29 cellular contexts compared by ENCODE assay signal in the genomic region with DNA sequence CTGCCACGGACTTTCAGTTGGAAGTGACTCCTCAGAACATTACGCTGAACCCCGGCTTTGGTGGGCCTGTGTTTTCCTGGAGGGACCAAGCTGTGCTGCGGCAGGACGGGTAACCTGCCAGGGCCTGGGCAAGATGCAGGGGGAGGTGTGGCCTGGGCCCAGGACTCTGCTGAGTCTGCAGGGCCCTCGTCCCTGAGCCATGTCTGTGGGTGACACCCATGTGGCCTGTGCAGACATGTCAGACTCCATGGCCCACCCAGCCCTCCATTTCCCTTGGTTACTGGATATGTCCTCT. TPM values are rescaled to one million over a fixed set of nuclear protein-coding genes. Genes with fewer than 3 reads are reported as not detected.
DNase-seq lines count a peak whose midpoint lies in the region; ATAC-seq, FAIRE-seq and TF ChIP-seq lines count a peak whose summit lies in the region.
"Had no signal": no experiment of that assay in that cellular context is flagged by ENCODE, and none has a peak within 500 bp of the region (broad histone marks: within the 10 kb centered on the region; RNA-seq: fewer than 3 reads in every experiment).

No MANE protein-coding gene starts in this region.

- no peak overlapping the region for H3K4me3 Mint-ChIP-seq in natural killer cell treated with Interleukin-12 subunit alpha and Interleukin-12 subunit beta and Interleukin-15 and Interleukin-18, amount 100 ng/mL, for 72 hours
- no peak overlapping the region for H3K4me3 Mint-ChIP-seq in natural killer cell
- H3K4me3 Mint-ChIP-seq: CD4-positive, alpha-beta memory T cell had no signal

- H2AK5ac ChIP-seq in neuronal stem cell (ENCODE audit: low read depth, low read length) = no peak overlapping the region

- FAIRE-seq in HepG2 (lab: Jason Lieb, UNC) = no peak
- FAIRE-seq: GM12878, RCC 7860 had no signal

- no peak overlapping the region for H3K23ac ChIP-seq in neuronal stem cell (ENCODE audit: low read depth, low read length, poor library complexity)

- no peaks in the 10 kb centered on the region for H3K79me2 ChIP-seq in HepG2 (ENCODE audit: insufficient read depth, low read length)

- H3K9ac ChIP-seq in HepG2 (ENCODE audit: insufficient read depth, low read depth, low read length) = no peak overlapping the region
- peak overlapping the region; percentile 9 for H3K9ac ChIP-seq in neuronal stem cell (ENCODE audit: low read depth, low read length, poor library complexity)
- H3K9ac ChIP-seq: SK-N-SH had no signal

- H3K79me1 ChIP-seq in neuronal stem cell (ENCODE audit: low read depth, low read length) = no peaks in the 10 kb centered on the region

- H2BK120ac ChIP-seq in neuronal stem cell (ENCODE audit: low read depth, low read length) = no peak overlapping the region

- no peaks in the 10 kb centered on the region for H3K27me3 ChIP-seq in HepG2 (ENCODE audit: control insufficient read depth in 1 of 2, insufficient read depth in 2 of 2, low read length in 2 of 2)
- peaks cover 0 to 14% (median 0%) of the 10 kb centered on the region in 3 experiments for H3K27me3 ChIP-seq in neuronal stem cell (ENCODE audit: control insufficient read depth in 3 of 3, insufficient read depth in 3 of 3, low read depth in 1 of 3, low read length in 3 of 3)

- H3K4me2 ChIP-seq in HepG2 (ENCODE audit: low read depth, low read length) (0 out of 2 replicates have a peak overlapping the region, but pooled peaks have one; percentile 30), neuronal stem cell (ENCODE audit: insufficient read depth, low read length, poor library complexity, severe bottlenecking) (no peak overlapping the region)
- H3K4me2 ChIP-seq: SK-N-SH had no signal

- no peak overlapping the region for H3K4me3 ChIP-seq in HepG2 (replicated peaks in 1 of 3; ENCODE audit: insufficient read depth in 1 of 3, low read depth in 2 of 3, low read length in 3 of 3)
- H3K4me3 ChIP-seq in neuronal stem cell (ENCODE audit: low read length in 2 of 2) = no peak overlapping the region
- H3K4me3 ChIP-seq: GM12878 had no signal

- H3K4ac ChIP-seq in neuronal stem cell (ENCODE audit: low read length) = no peak overlapping the region

- peak; percentile 34 for DNase-seq in natural killer cell treated with Interleukin-12 subunit alpha and Interleukin-12 subunit beta and Interleukin-15 and Interleukin-18, amount 100 ng/mL, for 72 hours (ENCODE audit: low spot score)
- DNase-seq in natural killer cell = no peak
- no peak for DNase-seq in HepG2 (ENCODE audit: low spot score)
- DNase-seq in neuronal stem cell (ENCODE audit: low spot score) = no peak
- DNase-seq in ACHN = no peak
- no peak for DNase-seq in activated T-cell treated with anti-CD3 and anti-CD28 coated beads, Interleukin-2, amount 50 U/mL, for 48 hours
- DNase-seq: C1 segment of cervical spinal cord; CD4-positive, alpha-beta memory T cell; COR-L47; DMS53; EL; GDM1; NCI-H1048; NCI-H1417 treated with DMSO at 0.1 percent for 48 hours; NCI-H1694 treated with DMSO at 0.1 percent for 48 hours; NCI-H2081 treated with DMSO at 0.1 percent for 48 hours; NCI-H2171; NCI-H226; NCI-H510A treated with DMSO at 0.1 percent for 48 hours; NCI-H748 treated with DMSO at 0.1 percent for 48 hours; SK-N-SH had no signal

- H3K9me3 ChIP-seq in HepG2 (ENCODE audit: low read length) (no peaks in the 10 kb centered on the region), neuronal stem cell (replicated peaks in 1 of 2; ENCODE audit: control insufficient read depth in 2 of 2, insufficient read depth in 1 of 2, low read depth in 1 of 2, low read length in 2 of 2) (no peaks in the 10 kb centered on the region)
- H3K9me3 ChIP-seq: SK-N-SH had no signal

- no peaks in the 10 kb centered on the region for H3K36me3 Mint-ChIP-seq in natural killer cell treated with Interleukin-12 subunit alpha and Interleukin-12 subunit beta and Interleukin-15 and Interleukin-18, amount 100 ng/mL, for 72 hours
- no peaks in the 10 kb centered on the region for H3K36me3 Mint-ChIP-seq in natural killer cell
- H3K36me3 Mint-ChIP-seq: CD4-positive, alpha-beta memory T cell had no signal

- H3K4me1 Mint-ChIP-seq in natural killer cell treated with Interleukin-12 subunit alpha and Interleukin-12 subunit beta and Interleukin-15 and Interleukin-18, amount 100 ng/mL, for 72 hours (ENCODE audit: low read depth in 2 of 2) = no peaks in the 10 kb centered on the region
- H3K4me1 Mint-ChIP-seq in natural killer cell = no peaks in the 10 kb centered on the region
- H3K4me1 Mint-ChIP-seq: CD4-positive, alpha-beta memory T cell had no signal

- no peaks in the 10 kb centered on the region for H3K9me3 Mint-ChIP-seq in natural killer cell treated with Interleukin-12 subunit alpha and Interleukin-12 subunit beta and Interleukin-15 and Interleukin-18, amount 100 ng/mL, for 72 hours
- H3K9me3 Mint-ChIP-seq in natural killer cell = no peaks in the 10 kb centered on the region

- in situ Hi-C loops in HepG2 (cut with HindIII; ENCODE audit: extremely low pct_ligation_motif_present, low pct_unique_long_range_greater_than_20kb) (no loop called here), ACHN (cut with HindIII; ENCODE audit: low pct_ligation_motif_present, low pct_unique_long_range_greater_than_20kb, low sequenced_read_pairs) (no loop called here)

- H2BK15ac ChIP-seq in neuronal stem cell (ENCODE audit: low read length) = no peak overlapping the region

- WGBS in HepG2 (ENCODE audit: low lambda C conversion rate) = 100% methylated on average over 2 of the region's 6 CpGs
- no CpG with 5 or more reads among the region's 6 CpGs for WGBS in neuronal stem cell (ENCODE audit: extremely low coverage in 2 of 2, insufficient read length in 2 of 2, insufficient replicate concordance in 1 of 2), 2 donors

- H4K20me1 ChIP-seq in HepG2 (ENCODE audit: insufficient read depth, low read length) = no peaks in the 10 kb centered on the region

- H2BK5ac ChIP-seq in neuronal stem cell (ENCODE audit: low read length) = no peak overlapping the region

- intact Hi-C loops in natural killer cell (cut with micrococcal nuclease) (no loop called here), HepG2 (cut with micrococcal nuclease; ENCODE audit: unreplicated experiment) (no loop called here)

- peak overlapping the region; percentile 23 for H3K14ac ChIP-seq in neuronal stem cell (ENCODE audit: low read length)

- no peaks in the 10 kb centered on the region for H3K27me3 Mint-ChIP-seq in natural killer cell treated with Interleukin-12 subunit alpha and Interleukin-12 subunit beta and Interleukin-15 and Interleukin-18, amount 100 ng/mL, for 72 hours
- no peaks in the 10 kb centered on the region for H3K27me3 Mint-ChIP-seq in natural killer cell (ENCODE audit: low read depth in 2 of 2)

- H2AFZ ChIP-seq in HepG2 (ENCODE audit: low read length) (no peak overlapping the region), neuronal stem cell (ENCODE audit: low read length) (peak overlapping the region; percentile 49)

- no peak for TF ChIP-seq RAD21 in HepG2 (CRISPR knock-in tag; IDR thresholded peaks at IDR 0.05)

- no peak overlapping the region for H3K27ac ChIP-seq in HepG2 (ENCODE audit: extremely low read length, insufficient read depth, low read length)
- no peak overlapping the region for H3K27ac ChIP-seq in neuronal stem cell (replicated peaks; ENCODE audit: low read length)
- H3K27ac ChIP-seq: HL-60 had no signal

- peak overlapping the region; percentile 49 for H3K18ac ChIP-seq in neuronal stem cell (ENCODE audit: low read length)

- H3K4me1 ChIP-seq in HepG2 (ENCODE audit: insufficient read depth, low read length) (peaks cover 100% of the 10 kb centered on the region), neuronal stem cell (ENCODE audit: control insufficient read depth in 2 of 2, insufficient read depth in 1 of 2, low read depth in 1 of 2, low read length in 2 of 2) (peaks cover 4 to 9% of the 10 kb centered on the region in 2 donors)

- TF ChIP-seq EP300 in HepG2 (IDR thresholded peaks at IDR 0.05; ENCODE audit: low read depth in 2 of 2, low read length in 2 of 2) (no peak), HepG2 (CRISPR knock-in tag; IDR thresholded peaks at IDR 0.05; ENCODE audit: borderline replicate concordance) (no peak)

- H4K91ac ChIP-seq in neuronal stem cell (ENCODE audit: low read depth, low read length, poor library complexity) = no peak overlapping the region

- POLR2A ChIA-PET in HepG2 (lab: Yijun Ruan, JAX) = interaction anchor here (0.7 to 4.4 kb wide), 2 partner anchors 9 to 19 kb away, joined by 3 to 21 read pairs; partner anchors contain the start of gene NEK4

- CTCF ChIA-PET in HepG2 (lab: Yijun Ruan, JAX; ENCODE audit: low intra/inter-chr PET ratio, low total read pairs) = no interaction called here

- no peak for ATAC-seq in natural killer cell treated with Interleukin-12 subunit alpha and Interleukin-12 subunit beta and Interleukin-15 and Interleukin-18, amount 100 ng/mL, for 72 hours
- ATAC-seq in natural killer cell = no peak
- no peak for ATAC-seq in HepG2
- no peak for ATAC-seq in GM19467 (IDR thresholded peaks at IDR 0.05; ENCODE audit: unreplicated experiment)
- ATAC-seq: GM12878, HCT116 had no signal

- H3K27ac Mint-ChIP-seq in natural killer cell treated with Interleukin-12 subunit alpha and Interleukin-12 subunit beta and Interleukin-15 and Interleukin-18, amount 100 ng/mL, for 72 hours = no peak overlapping the region
- no peak overlapping the region for H3K27ac Mint-ChIP-seq in natural killer cell
- H3K27ac Mint-ChIP-seq: CD4-positive, alpha-beta memory T cell had no signal

- H4K8ac ChIP-seq in neuronal stem cell (ENCODE audit: low read depth, low read length) = no peak overlapping the region

- no TSS peak for BruUV-seq in HepG2 (replicated peaks; lab: Mats Ljungman, UMichigan)

- H3K36me3 ChIP-seq in HepG2 (replicated peaks in 1 of 2; ENCODE audit: control insufficient read depth in 1 of 2, insufficient read depth in 2 of 2, low read length in 2 of 2) = no peaks in the 10 kb centered on the region
- H3K36me3 ChIP-seq in neuronal stem cell (replicated peaks in 1 of 2; ENCODE audit: control insufficient read depth in 2 of 2, insufficient read depth in 2 of 2, low read length in 2 of 2) = no peaks in the 10 kb centered on the region

- TF ChIP-seq CTCF in natural killer cell (IDR thresholded peaks at IDR 0.05) = no peak
- no peak for TF ChIP-seq CTCF in HepG2 (CRISPR knock-in tag; IDR thresholded peaks at IDR 0.05)

- no peak for TF ChIP-seq POLR2A in HepG2 (IDR thresholded peaks at IDR 0.05; ENCODE audit: insufficient read depth in 1 of 2, low read depth in 2 of 2, low read length in 2 of 2)

- no peak overlapping the region for H2BK12ac ChIP-seq in neuronal stem cell (ENCODE audit: low read length)

RNA-seq across cellular contexts. Expression of gene ITIH3, which starts 4.9 kb away (rescaled TPM):
- not detected for total RNA-seq in natural killer cell treated with Interleukin-12 subunit alpha and Interleukin-12 subunit beta and Interleukin-15 and Interleukin-18, amount 100 ng/mL, for 72 hours
- total RNA-seq in natural killer cell = not detected
- 38.9 and 105 TPM in 2 replicates for total RNA-seq in HepG2 (2016; rRNA removed; fragmentation: Illumina TruSeq; extraction: Trizol)
- total RNA-seq in HepG2 (2016; cell fraction: cytosol; rRNA removed; fragmentation: Illumina TruSeq; extraction: Trizol; ENCODE audit: low read depth) = 10.8 and 12.0 TPM in 2 replicates
- 37.6 and 103 TPM in 2 replicates for total RNA-seq in HepG2 (2016; cell fraction: insoluble cytoplasmic fraction; rRNA removed; fragmentation: Illumina TruSeq; extraction: Trizol)
- total RNA-seq in HepG2 (2016; cell fraction: membrane; rRNA removed; fragmentation: Illumina TruSeq; extraction: Trizol) = 14.7 and 16.8 TPM in 2 replicates
- total RNA-seq in HepG2 (2016; cell fraction: nucleus; rRNA removed; fragmentation: Illumina TruSeq; extraction: Trizol) = 132 and 140 TPM in 2 replicates
- polyA plus RNA-seq in HepG2 (2011; rRNA removed) = 632 and 1,233 TPM in 2 replicates
- polyA plus RNA-seq in HepG2 (2011; cell fraction: cytosol; rRNA removed) = 347 and 666 TPM in 2 replicates
- 3,464 and 4,379 TPM in 2 replicates for polyA plus RNA-seq in HepG2 (2011; cell fraction: nucleus; rRNA removed)
- 718 and 962 TPM in 2 replicates for polyA plus RNA-seq in HepG2 (2012)
- 7.0 and 7.3 TPM in 2 replicates for polyA plus RNA-seq in HepG2 (2016; cell fraction: cytosol; fragmentation: Illumina TruSeq; extraction: Trizol; ENCODE audit: low read depth)
- polyA plus RNA-seq in HepG2 (2016; cell fraction: insoluble cytoplasmic fraction; fragmentation: Illumina TruSeq; extraction: Trizol; ENCODE audit: low read depth) = 31.3 and 36.2 TPM in 2 replicates
- polyA plus RNA-seq in HepG2 (2016; cell fraction: membrane; fragmentation: Illumina TruSeq; extraction: Trizol; ENCODE audit: low read depth) = 10.3 TPM in 2 replicates
- 273 and 284 TPM in 2 replicates for polyA plus RNA-seq in HepG2 (2016; cell fraction: nucleus; fragmentation: Illumina TruSeq; extraction: Trizol; ENCODE audit: insufficient read depth, low read depth)
- 0.26 and 415 TPM in 2 replicates for polyA minus RNA-seq in HepG2 (2011; rRNA and poly(A)+ RNA removed; ENCODE audit: low replicate concordance)
- polyA minus RNA-seq in HepG2 (2011; cell fraction: cytosol; rRNA and poly(A)+ RNA removed) = 134 and 348 TPM in 2 replicates
- polyA minus RNA-seq in HepG2 (2011; cell fraction: nucleus; rRNA and poly(A)+ RNA removed) = 662 and 1,024 TPM in 2 replicates
- 0.07 TPM for polyA plus RNA-seq in neuronal stem cell (2013, experiment 1 of 2)
- polyA plus RNA-seq in neuronal stem cell (2013, experiment 2 of 2) = 0.08 TPM
- total RNA-seq: CD4-positive, alpha-beta memory T cell; H4 had no signal
- polyA plus RNA-seq: CD4-positive, alpha-beta memory T cell had no signal

RNA-seq across cellular contexts. Expression of gene ITIH1, which starts 12.3 kb away (rescaled TPM):
- total RNA-seq in natural killer cell treated with Interleukin-12 subunit alpha and Interleukin-12 subunit beta and Interleukin-15 and Interleukin-18, amount 100 ng/mL, for 72 hours = not detected
- total RNA-seq in natural killer cell (under 1 TPM in 1 of 3 donors, not detected in 2; 0.56 TPM), HepG2 (2016; rRNA removed; fragmentation: Illumina TruSeq; extraction: Trizol) (9.8 and 12.3 TPM in 2 replicates)
- total RNA-seq in HepG2 (2016; cell fraction: cytosol; rRNA removed; fragmentation: Illumina TruSeq; extraction: Trizol; ENCODE audit: low read depth) = 7.6 and 10.0 TPM in 2 replicates
- 7.8 and 12.6 TPM in 2 replicates for total RNA-seq in HepG2 (2016; cell fraction: insoluble cytoplasmic fraction; rRNA removed; fragmentation: Illumina TruSeq; extraction: Trizol)
- 10.1 and 13.2 TPM in 2 replicates for total RNA-seq in HepG2 (2016; cell fraction: membrane; rRNA removed; fragmentation: Illumina TruSeq; extraction: Trizol)
- total RNA-seq in HepG2 (2016; cell fraction: nucleus; rRNA removed; fragmentation: Illumina TruSeq; extraction: Trizol) = 10.1 and 14.4 TPM in 2 replicates
- polyA plus RNA-seq in HepG2 (2011; rRNA removed) = 19.6 and 46.5 TPM in 2 replicates
- polyA plus RNA-seq in HepG2 (2011; cell fraction: cytosol; rRNA removed) = 19.0 and 27.6 TPM in 2 replicates
- polyA plus RNA-seq in HepG2 (2011; cell fraction: nucleus; rRNA removed) = 84.4 and 124 TPM in 2 replicates
- 39.9 and 42.6 TPM in 2 replicates for polyA plus RNA-seq in HepG2 (2012)
- 8.5 and 8.8 TPM in 2 replicates for polyA plus RNA-seq in HepG2 (2016; cell fraction: cytosol; fragmentation: Illumina TruSeq; extraction: Trizol; ENCODE audit: low read depth)
- 9.1 and 10.1 TPM in 2 replicates for polyA plus RNA-seq in HepG2 (2016; cell fraction: insoluble cytoplasmic fraction; fragmentation: Illumina TruSeq; extraction: Trizol; ENCODE audit: low read depth)
- 8.5 and 11.6 TPM in 2 replicates for polyA plus RNA-seq in HepG2 (2016; cell fraction: membrane; fragmentation: Illumina TruSeq; extraction: Trizol; ENCODE audit: low read depth)
- 21.9 and 26.1 TPM in 2 replicates for polyA plus RNA-seq in HepG2 (2016; cell fraction: nucleus; fragmentation: Illumina TruSeq; extraction: Trizol; ENCODE audit: insufficient read depth, low read depth)
- polyA minus RNA-seq in HepG2 (2011; rRNA and poly(A)+ RNA removed; ENCODE audit: low replicate concordance) = 17.9 TPM in 1 of 2 replicates, not detected in the other
- polyA minus RNA-seq in HepG2 (2011; cell fraction: cytosol; rRNA and poly(A)+ RNA removed) = 5.0 and 10.8 TPM in 2 replicates
- polyA minus RNA-seq in HepG2 (2011; cell fraction: nucleus; rRNA and poly(A)+ RNA removed) = 9.7 and 16.8 TPM in 2 replicates
- not detected for polyA plus RNA-seq in neuronal stem cell (2013, experiment 1 of 2)
- polyA plus RNA-seq in neuronal stem cell (2013, experiment 2 of 2) = not detected
- total RNA-seq: A172; CD4-positive, alpha-beta memory T cell; H4 had no signal
- polyA plus RNA-seq: AG04450; CD4-positive, alpha-beta memory T cell; SK-N-SH had no signal

RNA-seq across cellular contexts. Expression of gene NEK4, which starts 19.0 kb away (rescaled TPM):
- 10 to 100 TPM; 24.8 to 52.7 TPM for total RNA-seq in natural killer cell treated with Interleukin-12 subunit alpha and Interleukin-12 subunit beta and Interleukin-15 and Interleukin-18, amount 100 ng/mL, for 72 hours
- 10 to 100 TPM; 13.8 to 19.5 (median 15.5) TPM for total RNA-seq in natural killer cell
- total RNA-seq in HepG2 (2016; rRNA removed; fragmentation: Illumina TruSeq; extraction: Trizol) = 38.0 and 38.5 TPM in 2 replicates
- 18.0 and 19.7 TPM in 2 replicates for total RNA-seq in HepG2 (2016; cell fraction: cytosol; rRNA removed; fragmentation: Illumina TruSeq; extraction: Trizol; ENCODE audit: low read depth)
- total RNA-seq in HepG2 (2016; cell fraction: insoluble cytoplasmic fraction; rRNA removed; fragmentation: Illumina TruSeq; extraction: Trizol) = 34.9 and 36.4 TPM in 2 replicates
- 51.1 and 53.4 TPM in 2 replicates for total RNA-seq in HepG2 (2016; cell fraction: membrane; rRNA removed; fragmentation: Illumina TruSeq; extraction: Trizol)
- total RNA-seq in HepG2 (2016; cell fraction: nucleus; rRNA removed; fragmentation: Illumina TruSeq; extraction: Trizol) = 26.1 and 33.6 TPM in 2 replicates
- 16.5 and 16.7 TPM in 2 replicates for polyA plus RNA-seq in HepG2 (2011; rRNA removed)
- 8.4 and 11.3 TPM in 2 replicates for polyA plus RNA-seq in HepG2 (2011; cell fraction: cytosol; rRNA removed)
- polyA plus RNA-seq in HepG2 (2011; cell fraction: nucleus; rRNA removed) = 13.6 and 17.2 TPM in 2 replicates
- polyA plus RNA-seq in HepG2 (2012) = 13.3 and 14.9 TPM in 2 replicates
- 8.7 and 9.1 TPM in 2 replicates for polyA plus RNA-seq in HepG2 (2016; cell fraction: cytosol; fragmentation: Illumina TruSeq; extraction: Trizol; ENCODE audit: low read depth)
- 27.2 and 31.1 TPM in 2 replicates for polyA plus RNA-seq in HepG2 (2016; cell fraction: insoluble cytoplasmic fraction; fragmentation: Illumina TruSeq; extraction: Trizol; ENCODE audit: low read depth)
- polyA plus RNA-seq in HepG2 (2016; cell fraction: membrane; fragmentation: Illumina TruSeq; extraction: Trizol; ENCODE audit: low read depth) = 22.7 and 22.9 TPM in 2 replicates
- 31.4 and 31.8 TPM in 2 replicates for polyA plus RNA-seq in HepG2 (2016; cell fraction: nucleus; fragmentation: Illumina TruSeq; extraction: Trizol; ENCODE audit: insufficient read depth, low read depth)
- polyA minus RNA-seq in HepG2 (2011; rRNA and poly(A)+ RNA removed; ENCODE audit: low replicate concordance) = 8.2 and 15.1 TPM in 2 replicates
- 12.0 and 14.8 TPM in 2 replicates for polyA minus RNA-seq in HepG2 (2011; cell fraction: cytosol; rRNA and poly(A)+ RNA removed)
- polyA minus RNA-seq in HepG2 (2011; cell fraction: nucleus; rRNA and poly(A)+ RNA removed) = 31.7 and 49.4 TPM in 2 replicates
- 15.7 TPM for polyA plus RNA-seq in neuronal stem cell (2013, experiment 1 of 2)
- 16.7 TPM for polyA plus RNA-seq in neuronal stem cell (2013, experiment 2 of 2)

RNA-seq across cellular contexts. Expression of gene ITIH4, which starts 40.8 kb away (rescaled TPM):
- 10 to 100 TPM in 1 of 2 donors, 1 to 10 TPM in 1; 8.5 to 14.6 TPM for total RNA-seq in natural killer cell treated with Interleukin-12 subunit alpha and Interleukin-12 subunit beta and Interleukin-15 and Interleukin-18, amount 100 ng/mL, for 72 hours
- total RNA-seq in natural killer cell = 10 to 100 TPM; 28.2 to 33.0 (median 32.8) TPM
- total RNA-seq in HepG2 (2016; rRNA removed; fragmentation: Illumina TruSeq; extraction: Trizol) = 1.5 and 5.3 TPM in 2 replicates
- 1.1 and 1.6 TPM in 2 replicates for total RNA-seq in HepG2 (2016; cell fraction: cytosol; rRNA removed; fragmentation: Illumina TruSeq; extraction: Trizol; ENCODE audit: low read depth)
- total RNA-seq in HepG2 (2016; cell fraction: insoluble cytoplasmic fraction; rRNA removed; fragmentation: Illumina TruSeq; extraction: Trizol) = 2.2 and 6.6 TPM in 2 replicates
- 1.0 and 2.3 TPM in 2 replicates for total RNA-seq in HepG2 (2016; cell fraction: membrane; rRNA removed; fragmentation: Illumina TruSeq; extraction: Trizol)
- 6.0 and 8.7 TPM in 2 replicates for total RNA-seq in HepG2 (2016; cell fraction: nucleus; rRNA removed; fragmentation: Illumina TruSeq; extraction: Trizol)
- 2.7 and 3.7 TPM in 2 replicates for polyA plus RNA-seq in HepG2 (2011; rRNA removed)
- 1.1 and 1.6 TPM in 2 replicates for polyA plus RNA-seq in HepG2 (2011; cell fraction: cytosol; rRNA removed)
- 6.7 and 7.2 TPM in 2 replicates for polyA plus RNA-seq in HepG2 (2011; cell fraction: nucleus; rRNA removed)
- 0.95 TPM in 1 of 2 replicates, not detected in the other for polyA plus RNA-seq in HepG2 (2012)
- polyA plus RNA-seq in HepG2 (2016; cell fraction: cytosol; fragmentation: Illumina TruSeq; extraction: Trizol; ENCODE audit: low read depth) = 0.76 and 1.1 TPM in 2 replicates
- polyA plus RNA-seq in HepG2 (2016; cell fraction: insoluble cytoplasmic fraction; fragmentation: Illumina TruSeq; extraction: Trizol; ENCODE audit: low read depth) = 1.3 and 1.6 TPM in 2 replicates
- 1.2 and 1.4 TPM in 2 replicates for polyA plus RNA-seq in HepG2 (2016; cell fraction: membrane; fragmentation: Illumina TruSeq; extraction: Trizol; ENCODE audit: low read depth)
- polyA plus RNA-seq in HepG2 (2016; cell fraction: nucleus; fragmentation: Illumina TruSeq; extraction: Trizol; ENCODE audit: insufficient read depth, low read depth) = 10.2 and 12.6 TPM in 2 replicates
- polyA minus RNA-seq in HepG2 (2011; rRNA and poly(A)+ RNA removed; ENCODE audit: low replicate concordance) = 1.8 and 2.5 TPM in 2 replicates
- 0.59 and 0.97 TPM in 2 replicates for polyA minus RNA-seq in HepG2 (2011; cell fraction: cytosol; rRNA and poly(A)+ RNA removed)
- 0.64 and 2.5 TPM in 2 replicates for polyA minus RNA-seq in HepG2 (2011; cell fraction: nucleus; rRNA and poly(A)+ RNA removed)
- 1.4 TPM for polyA plus RNA-seq in neuronal stem cell (2013, experiment 1 of 2)
- 1.7 TPM for polyA plus RNA-seq in neuronal stem cell (2013, experiment 2 of 2)

RNA-seq across cellular contexts. Expression of gene MUSTN1, which starts 45.1 kb away (rescaled TPM):
- 1 to 10 TPM in 1 of 2 donors, not detected in 1; 1.3 TPM for total RNA-seq in natural killer cell treated with Interleukin-12 subunit alpha and Interleukin-12 subunit beta and Interleukin-15 and Interleukin-18, amount 100 ng/mL, for 72 hours
- total RNA-seq in natural killer cell (1 to 10 TPM; 5.3 to 7.7 (median 6.8) TPM), HepG2 (2016; rRNA removed; fragmentation: Illumina TruSeq; extraction: Trizol) (1.3 and 1.4 TPM in 2 replicates)
- total RNA-seq in HepG2 (2016; cell fraction: cytosol; rRNA removed; fragmentation: Illumina TruSeq; extraction: Trizol; ENCODE audit: low read depth) = 1.1 TPM in 1 of 2 replicates, not detected in the other
- 1.8 and 2.0 TPM in 2 replicates for total RNA-seq in HepG2 (2016; cell fraction: insoluble cytoplasmic fraction; rRNA removed; fragmentation: Illumina TruSeq; extraction: Trizol)
- 0.62 and 1.3 TPM in 2 replicates for total RNA-seq in HepG2 (2016; cell fraction: membrane; rRNA removed; fragmentation: Illumina TruSeq; extraction: Trizol)
- 1.5 and 1.8 TPM in 2 replicates for total RNA-seq in HepG2 (2016; cell fraction: nucleus; rRNA removed; fragmentation: Illumina TruSeq; extraction: Trizol)
- polyA plus RNA-seq in HepG2 (2011; rRNA removed) = 0.60 and 0.84 TPM in 2 replicates
- polyA plus RNA-seq in HepG2 (2011; cell fraction: cytosol; rRNA removed) = 0.46 and 0.76 TPM in 2 replicates
- 8.5 TPM in 2 replicates for polyA plus RNA-seq in HepG2 (2011; cell fraction: nucleus; rRNA removed)
- 0.59 and 1.6 TPM in 2 replicates for polyA plus RNA-seq in HepG2 (2012)
- 0.95 and 1.2 TPM in 2 replicates for polyA plus RNA-seq in HepG2 (2016; cell fraction: cytosol; fragmentation: Illumina TruSeq; extraction: Trizol; ENCODE audit: low read depth)
- 1.7 and 2.2 TPM in 2 replicates for polyA plus RNA-seq in HepG2 (2016; cell fraction: insoluble cytoplasmic fraction; fragmentation: Illumina TruSeq; extraction: Trizol; ENCODE audit: low read depth)
- 0.33 and 0.93 TPM in 2 replicates for polyA plus RNA-seq in HepG2 (2016; cell fraction: membrane; fragmentation: Illumina TruSeq; extraction: Trizol; ENCODE audit: low read depth)
- 4.6 and 6.7 TPM in 2 replicates for polyA plus RNA-seq in HepG2 (2016; cell fraction: nucleus; fragmentation: Illumina TruSeq; extraction: Trizol; ENCODE audit: insufficient read depth, low read depth)
- polyA minus RNA-seq in HepG2 (2011; rRNA and poly(A)+ RNA removed; ENCODE audit: low replicate concordance) = 0.54 TPM in 1 of 2 replicates, not detected in the other
- polyA minus RNA-seq in HepG2 (2011; cell fraction: cytosol; rRNA and poly(A)+ RNA removed) = not detected in 2 replicates
- not detected in 2 replicates for polyA minus RNA-seq in HepG2 (2011; cell fraction: nucleus; rRNA and poly(A)+ RNA removed)
- polyA plus RNA-seq in neuronal stem cell (2013, experiment 1 of 2) = 10.7 TPM
- 10.5 TPM for polyA plus RNA-seq in neuronal stem cell (2013, experiment 2 of 2)
- total RNA-seq: H4 had no signal
- polyA plus RNA-seq: AG04450; CD4-positive, alpha-beta memory T cell had no signal

Comparison
In these comparisons a context has a peak if more than half of its experiments do, and no peak if none do; other contexts are left out.
1. RNA of gene ITIH3, which starts 4.9 kb away (total RNA-seq): 10.8 to 140 TPM in HepG2; not detected in natural killer cell treated with Interleukin-12 subunit alpha and Interleukin-12 subunit beta and Interleukin-15 and Interleukin-18, amount 100 ng/mL, for 72 hours and not detected in natural killer cell; every median in the first group is over 10 times any median in the second.
2. RNA of gene ITIH1, which starts 12.3 kb away (total RNA-seq): 7.6 to 14.4 TPM in HepG2; not detected in natural killer cell treated with Interleukin-12 subunit alpha and Interleukin-12 subunit beta and Interleukin-15 and Interleukin-18, amount 100 ng/mL, for 72 hours and 0.56 TPM in natural killer cell; every median in the first group is over 4 times any median in the second.